ENCODE assay signal across 2 cellular contexts in genomic region chr15:64783796-64784195, GRCh38.
A peak's percentile ranks its signal among the peaks of the same experiment; 100 is the strongest.
TF ChIP-seq lines count a peak whose summit lies in the region.

No MANE protein-coding gene starts in this region.

TF ChIP-seq in K562, 482 proteins besides CTCF, POLR2A, EP300 and RAD21:
- TF ChIP-seq NFIC (IDR thresholded peaks at IDR 0.05), result peak; percentile 77
- no peak for TF ChIP-seq NEUROD1 (IDR thresholded peaks at IDR 0.05; ENCODE audit: borderline replicate concordance, low read depth, low read length, partially characterized antibody)

TF ChIP-seq in HepG2, 621 proteins besides CTCF, POLR2A, EP300 and RAD21:
- TF ChIP-seq ZNF770 (CRISPR knock-in tag; IDR thresholded peaks at IDR 0.05) (0 out of 2 replicates have a peak, but pooled peaks have one; percentile 20), DPF2 (CRISPR knock-in tag; IDR thresholded peaks at IDR 0.05; ENCODE audit: borderline replicate concordance, low read depth) (no peak)
TF ChIP-seq in HepG2: peak in this region for 1.
